Comparison of ENCODE assay signal across 9 cellular contexts in genomic region chr3:49339947-49340800, GRCh38. TPM values are rescaled to one million over a fixed set of nuclear protein-coding genes. Genes with fewer than 3 reads are reported as not detected.
A peak's percentile ranks its signal among the peaks of the same experiment; 100 is the strongest.
DNase-seq lines count a peak whose midpoint lies in the region; ATAC-seq, FAIRE-seq and TF ChIP-seq lines count a peak whose summit lies in the region.
"Had no signal": no experiment of that assay in that cellular context is flagged by ENCODE, and none has a peak within 500 bp of the region (broad histone marks: within the 10 kb centered on the region; RNA-seq: fewer than 3 reads in every experiment).

A gene with protein sequence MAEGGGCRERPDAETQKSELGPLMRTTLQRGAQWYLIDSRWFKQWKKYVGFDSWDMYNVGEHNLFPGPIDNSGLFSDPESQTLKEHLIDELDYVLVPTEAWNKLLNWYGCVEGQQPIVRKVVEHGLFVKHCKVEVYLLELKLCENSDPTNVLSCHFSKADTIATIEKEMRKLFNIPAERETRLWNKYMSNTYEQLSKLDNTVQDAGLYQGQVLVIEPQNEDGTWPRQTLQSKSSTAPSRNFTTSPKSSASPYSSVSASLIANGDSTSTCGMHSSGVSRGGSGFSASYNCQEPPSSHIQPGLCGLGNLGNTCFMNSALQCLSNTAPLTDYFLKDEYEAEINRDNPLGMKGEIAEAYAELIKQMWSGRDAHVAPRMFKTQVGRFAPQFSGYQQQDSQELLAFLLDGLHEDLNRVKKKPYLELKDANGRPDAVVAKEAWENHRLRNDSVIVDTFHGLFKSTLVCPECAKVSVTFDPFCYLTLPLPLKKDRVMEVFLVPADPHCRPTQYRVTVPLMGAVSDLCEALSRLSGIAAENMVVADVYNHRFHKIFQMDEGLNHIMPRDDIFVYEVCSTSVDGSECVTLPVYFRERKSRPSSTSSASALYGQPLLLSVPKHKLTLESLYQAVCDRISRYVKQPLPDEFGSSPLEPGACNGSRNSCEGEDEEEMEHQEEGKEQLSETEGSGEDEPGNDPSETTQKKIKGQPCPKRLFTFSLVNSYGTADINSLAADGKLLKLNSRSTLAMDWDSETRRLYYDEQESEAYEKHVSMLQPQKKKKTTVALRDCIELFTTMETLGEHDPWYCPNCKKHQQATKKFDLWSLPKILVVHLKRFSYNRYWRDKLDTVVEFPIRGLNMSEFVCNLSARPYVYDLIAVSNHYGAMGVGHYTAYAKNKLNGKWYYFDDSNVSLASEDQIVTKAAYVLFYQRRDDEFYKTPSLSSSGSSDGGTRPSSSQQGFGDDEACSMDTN (minus strand): TSS chr3:49340053. CDS start chr3:49340024, 29 bp downstream.

- H3K36me3 ChIP-seq in kidney (ENCODE audit: control insufficient read depth in 1 of 2, insufficient read depth in 2 of 2, low read length in 2 of 2) = peaks cover 0 to 3% of the 10 kb centered on the region in 2 donors

- peak within 1 kb of the TSS; percentile 96 to 99 for H3K27ac ChIP-seq in kidney (ENCODE audit: low read depth in 2 of 2, low read length in 2 of 2)

- TF ChIP-seq POLR2A in GM19193 (IDR thresholded peaks at IDR 0.05; ENCODE audit: extremely low read depth, insufficient read depth, insufficient read length) = peak; percentile 90

- TF ChIP-seq CTCF in kidney (IDR thresholded peaks at IDR 0.05; ENCODE audit: borderline replicate concordance, extremely low read depth, insufficient read depth) = peak; percentile 51

- peak; percentile 83 for ATAC-seq in HG03432 (IDR thresholded peaks at IDR 0.05; ENCODE audit: unreplicated experiment)

- peak within 1 kb of the TSS; percentile 43 to 95 for H3K9ac ChIP-seq in kidney (ENCODE audit: low read length in 2 of 2)

- peak within 1 kb of the TSS; percentile 77 to 91 for H3K4me3 ChIP-seq in kidney (ENCODE audit: low read length in 2 of 2)

- intact Hi-C loops in kidney (cut with DNase I) = no loop called here

- H3K4me1 ChIP-seq in kidney (ENCODE audit: control insufficient read depth in 1 of 2, insufficient read depth in 1 of 2, low read depth in 1 of 2, low read length in 2 of 2) = peaks cover 6 to 8% of the 10 kb centered on the region in 2 donors

- no peaks in the 10 kb centered on the region for H3K9me3 ChIP-seq in kidney (ENCODE audit: control insufficient read depth in 1 of 2, low read length in 2 of 2)

- DNase-seq in Ammon's horn (ENCODE audit: low spot score) = peak; percentile 87
- peak; percentile 76 for DNase-seq in NCI-H460 (ENCODE audit: extremely low read depth, low read depth)
- peak; percentile 92 for DNase-seq in activated CD4-positive, CD25-positive, alpha-beta regulatory T cell treated with anti-CD3 and anti-CD28 coated beads, Interleukin-2, amount 50 U/mL, for 72 hours
- peak; percentile 87 for DNase-seq in cerebellar cortex (ENCODE audit: low spot score)
- DNase-seq in kidney = peak; percentile 97
- DNase-seq in stimulated activated CD4-positive, alpha-beta T cell treated with anti-CD3 and anti-CD28 coated beads, Interleukin-15, amount 100 ng/mL, for 24 hours = peak; percentile 97

- no peak for FAIRE-seq in kidney (lab: Jason Lieb, UNC)
- FAIRE-seq: endometrium had no signal

RNA-seq across cellular contexts. Expression of the gene that starts here (rescaled TPM):
- 7.9 and 12.6 TPM in 2 replicates for total RNA-seq in NCI-H460 (2014; rRNA removed; shearing (Covaris generic))
- polyA plus RNA-seq in NCI-H460 (2014; cell fraction: nucleus; rRNA removed) = 10.1 and 25.9 TPM in 2 replicates
- total RNA-seq in kidney = 72.5 TPM
- polyA plus RNA-seq in kidney (ENCODE audit: insufficient read depth, low read depth, low replicate concordance) = 28.5 TPM

Comparison
In these comparisons a context has a peak if more than half of its experiments do, and no peak if none do; other contexts are left out.
1. Peak in every context shown above with its lines: DNase-seq, ATAC-seq, H3K4me3 ChIP-seq and H3K27ac ChIP-seq.